Comparison of ENCODE assay signal across 9 cellular contexts in genomic region chr16:31427441-31428276, GRCh38. TPM values are rescaled to one million over a fixed set of nuclear protein-coding genes. Genes with fewer than 3 reads are reported as not detected.
DNase-seq lines count a peak whose midpoint lies in the region; ATAC-seq and TF ChIP-seq lines count a peak whose summit lies in the region.
"Had no signal": no experiment of that assay in that cellular context is flagged by ENCODE, and none has a peak within 500 bp of the region (broad histone marks: within the 10 kb centered on the region; RNA-seq: fewer than 3 reads in every experiment).

No MANE protein-coding gene starts in this region.

- H3K36me3 Mint-ChIP-seq in activated T-helper 17 cell treated with anti-CD3 and anti-CD28 coated beads, Interleukin-2, amount 50 U/mL, for 72 hours (ENCODE audit: low read depth) = no peaks in the 10 kb centered on the region

- TF ChIP-seq POLR2A in prostate gland (IDR thresholded peaks at IDR 0.05) = no peak
- TF ChIP-seq POLR2A in upper lobe of left lung (IDR thresholded peaks at IDR 0.05) = no peak

- no peaks in the 10 kb centered on the region for H3K79me2 ChIP-seq in Karpas-422 (ENCODE audit: low read length)

- no peak overlapping the region for H3K4me2 ChIP-seq in Karpas-422 (ENCODE audit: low read depth, low read length, poor library complexity, severe bottlenecking)

- no peak overlapping the region for H3K9ac ChIP-seq in Karpas-422 (ENCODE audit: low read length)

- no peaks in the 10 kb centered on the region for H3K4me1 Mint-ChIP-seq in activated T-helper 17 cell treated with anti-CD3 and anti-CD28 coated beads, Interleukin-2, amount 50 U/mL, for 72 hours

- H3K4me1 ChIP-seq in prostate gland (replicated peaks) (no peaks in the 10 kb centered on the region), upper lobe of left lung (peaks cover 3 to 6% (median 5%) of the 10 kb centered on the region in 4 donors), Karpas-422 (ENCODE audit: low read length) (no peaks in the 10 kb centered on the region)

- H3K27me3 Mint-ChIP-seq in activated T-helper 17 cell treated with anti-CD3 and anti-CD28 coated beads, Interleukin-2, amount 50 U/mL, for 72 hours = peaks cover 13% of the 10 kb centered on the region

- peaks cover 4% of the 10 kb centered on the region for H3K27me3 ChIP-seq in prostate gland (replicated peaks; ENCODE audit: insufficient read depth)
- H3K27me3 ChIP-seq in upper lobe of left lung = no peaks in the 10 kb centered on the region
- H3K27me3 ChIP-seq in Karpas-422 (ENCODE audit: low read length) = no peaks in the 10 kb centered on the region

- no peak for TF ChIP-seq EP300 in upper lobe of left lung (IDR thresholded peaks at IDR 0.05)

- WGBS in prostate gland = 15% methylated on average over 34 of the region's 83 CpGs
- 15 to 31% methylated on average over 18 to 70 of the region's 83 CpGs for WGBS in upper lobe of left lung, 2 donors

- no peak overlapping the region for H3K27ac Mint-ChIP-seq in activated T-helper 17 cell treated with anti-CD3 and anti-CD28 coated beads, Interleukin-2, amount 50 U/mL, for 72 hours

- H4K20me1 ChIP-seq in Karpas-422 (ENCODE audit: insufficient read depth, low read depth, low read length) = no peaks in the 10 kb centered on the region

- H3K36me3 ChIP-seq in prostate gland = no peaks in the 10 kb centered on the region
- no peaks in the 10 kb centered on the region for H3K36me3 ChIP-seq in upper lobe of left lung
- no peaks in the 10 kb centered on the region for H3K36me3 ChIP-seq in Karpas-422 (ENCODE audit: insufficient read depth, low read length)

- H3K4me3 ChIP-seq in prostate gland (peak overlapping the region; percentile 25 to 37), upper lobe of left lung (peak overlapping the region in 3 of 4 donors; percentile 32 to 47 (median 39)), Karpas-422 (ENCODE audit: low read length) (no peak overlapping the region)

- H3K9me3 Mint-ChIP-seq in activated T-helper 17 cell treated with anti-CD3 and anti-CD28 coated beads, Interleukin-2, amount 50 U/mL, for 72 hours = no peaks in the 10 kb centered on the region

- peak overlapping the region; percentile 13 for H3K4me3 Mint-ChIP-seq in activated T-helper 17 cell treated with anti-CD3 and anti-CD28 coated beads, Interleukin-2, amount 50 U/mL, for 72 hours

- intact Hi-C loops in prostate gland (cut with DNase I) = no loop called here

- DNase-seq in NCI-H2227 treated with DMSO at 0.1 percent for 48 hours (lab: John Stamatoyannopoulos, UW) = peak; percentile 69
- DNase-seq in globus pallidus (ENCODE audit: low spot score) = peak; percentile 51
- no peak for DNase-seq in prostate gland (ENCODE audit: low spot score)
- DNase-seq in upper lobe of left lung = peak; percentile 29 to 94
- no peak for DNase-seq in Karpas-422
- DNase-seq in 8988T = no peak

- no peaks in the 10 kb centered on the region for H3K9me2 ChIP-seq in Karpas-422 (replicated peaks; ENCODE audit: insufficient read depth, low read length)

- H3K9me3 ChIP-seq in prostate gland (no peaks in the 10 kb centered on the region), upper lobe of left lung (no peaks in the 10 kb centered on the region), Karpas-422 (ENCODE audit: low read length) (no peaks in the 10 kb centered on the region)

- H2AFZ ChIP-seq in Karpas-422 (ENCODE audit: low read length) = no peak overlapping the region

- no peak for TF ChIP-seq CTCF in prostate gland (IDR thresholded peaks at IDR 0.05)
- no peak for TF ChIP-seq CTCF in upper lobe of left lung (IDR thresholded peaks at IDR 0.05)

- H3K27ac ChIP-seq in prostate gland (no peak overlapping the region), upper lobe of left lung (no peak overlapping the region), Karpas-422 (ENCODE audit: low read length) (no peak overlapping the region)

- peak; percentile 17 for ATAC-seq in activated T-helper 17 cell treated with anti-CD3 and anti-CD28 coated beads, Interleukin-2, amount 50 U/mL, for 72 hours (replicated peaks)
- ATAC-seq in upper lobe of left lung (ENCODE audit: low FRiP score in 2 of 2) (peak in 1 of 2 donors; percentile 82), GM21825 (IDR thresholded peaks at IDR 0.05; ENCODE audit: unreplicated experiment) (no peak)

RNA-seq across cellular contexts. Expression of gene COX6A2, which starts 0.5 kb away (rescaled TPM):
- not detected for total RNA-seq in activated T-helper 17 cell treated with anti-CD3 and anti-CD28 coated beads, Interleukin-2, amount 50 U/mL, for 72 hours
- 1 to 10 TPM in 1 of 2 donors, not detected in 1; 3.9 TPM for total RNA-seq in prostate gland
- not detected for total RNA-seq in upper lobe of left lung
- not detected in 2 replicates for total RNA-seq in Karpas-422 (2014; rRNA removed; shearing (Covaris generic); ENCODE audit: low replicate concordance)
- total RNA-seq: LHCN-M2 had no signal

RNA-seq across cellular contexts. Expression of gene ZNF843, which starts 14.9 kb away (rescaled TPM):
- total RNA-seq in activated T-helper 17 cell treated with anti-CD3 and anti-CD28 coated beads, Interleukin-2, amount 50 U/mL, for 72 hours = under 1 TPM; 0.09 to 0.37 TPM
- 1 to 10 TPM; 1.2 to 3.3 TPM for total RNA-seq in prostate gland
- total RNA-seq in upper lobe of left lung = 1 to 10 TPM in 1 of 6 donors, under 1 TPM in 4, not detected in 1; 0.30 to 1.0 (median 0.77) TPM
- total RNA-seq in Karpas-422 (2014; rRNA removed; shearing (Covaris generic); ENCODE audit: low replicate concordance) = not detected in 2 replicates

RNA-seq across cellular contexts. Expression of gene ARMC5, which starts 31.6 kb away (rescaled TPM):
- total RNA-seq in activated T-helper 17 cell treated with anti-CD3 and anti-CD28 coated beads, Interleukin-2, amount 50 U/mL, for 72 hours = 10 to 100 TPM; 11.9 to 17.9 TPM
- total RNA-seq in prostate gland (10 to 100 TPM; 10.0 to 20.3 TPM), upper lobe of left lung (10 to 100 TPM in 5 of 6 donors, 1 to 10 TPM in 1; 6.6 to 18.9 (median 16.2) TPM)
- 1.5 and 2.3 TPM in 2 replicates for total RNA-seq in Karpas-422 (2014; rRNA removed; shearing (Covaris generic); ENCODE audit: low replicate concordance)

RNA-seq across cellular contexts. Expression of gene ITGAD, which starts 34.5 kb away (rescaled TPM):
- not detected for total RNA-seq in activated T-helper 17 cell treated with anti-CD3 and anti-CD28 coated beads, Interleukin-2, amount 50 U/mL, for 72 hours
- total RNA-seq in prostate gland = not detected
- total RNA-seq in upper lobe of left lung = under 1 TPM in 3 of 6 donors, not detected in 3; 0.15 to 0.69 (median 0.52) TPM
- total RNA-seq in Karpas-422 (2014; rRNA removed; shearing (Covaris generic); ENCODE audit: low replicate concordance) = not detected in 2 replicates
- total RNA-seq: LHCN-M2 had no signal

RNA-seq across cellular contexts. Expression of gene TGFB1I1, which starts 44.3 kb away (rescaled TPM):
- 1 to 10 TPM; 2.7 to 5.6 TPM for total RNA-seq in activated T-helper 17 cell treated with anti-CD3 and anti-CD28 coated beads, Interleukin-2, amount 50 U/mL, for 72 hours
- total RNA-seq in prostate gland = 100 to 1,000 TPM in 1 of 2 donors, 10 to 100 TPM in 1; 62.0 to 115 TPM
- total RNA-seq in upper lobe of left lung = 10 to 100 TPM; 21.0 to 62.8 (median 27.8) TPM
- total RNA-seq in Karpas-422 (2014; rRNA removed; shearing (Covaris generic); ENCODE audit: low replicate concordance) = not detected in 2 replicates

Comparison
In these comparisons a context has a peak if more than half of its experiments do, and no peak if none do; other contexts are left out.
1. DNase-seq: peak in NCI-H2227 treated with DMSO at 0.1 percent for 48 hours (single experiment), globus pallidus (single experiment) and upper lobe of left lung (2 of 2); none in prostate gland (single experiment), Karpas-422 (single experiment) and 8988T (single experiment).